Comparison of ENCODE assay signal across 31 cellular contexts in the genomic region with DNA sequence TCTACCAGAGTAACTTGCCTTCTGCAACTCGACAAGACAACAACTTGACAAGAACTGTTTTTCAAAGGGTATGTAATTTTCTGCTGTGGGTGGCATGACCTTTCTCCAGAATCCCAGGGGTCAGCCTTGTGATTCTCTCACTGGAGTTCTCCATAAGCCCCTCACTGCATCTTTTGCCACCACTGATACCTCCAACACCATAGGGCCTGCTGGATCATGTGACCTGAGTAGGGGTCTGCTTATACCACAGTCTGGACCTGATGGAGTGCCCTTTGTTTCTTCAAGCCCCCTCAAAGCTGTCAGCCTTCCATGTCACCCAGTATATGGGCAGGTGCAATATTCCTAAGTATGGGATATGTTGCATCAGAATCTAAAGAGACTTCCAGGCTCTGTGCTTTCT.
"Had no signal": no experiment of that assay in that cellular context is flagged by ENCODE, and none has a peak within 500 bp of the region (broad histone marks: within the 10 kb centered on the region; RNA-seq: fewer than 3 reads in every experiment).

No MANE protein-coding gene starts in this region.

- H3K27ac ChIP-seq: body of pancreas, epithelial cell of prostate, left lung, lower lobe of right lung, right atrium auricular region, testis, transverse colon, WERI-Rb-1 had no signal

- H3K27me3 Mint-ChIP-seq: activated naive CD4-positive, alpha-beta T cell treated with anti-CD3 and anti-CD28 coated beads, Interleukin-2, amount 50 U/mL, for 24 hours; activated T-cell treated with anti-CD3 and anti-CD28 coated beads, Interleukin-2, amount 50 U/mL, for 24 hours; natural killer cell treated with Interleukin-12 subunit alpha and Interleukin-12 subunit beta and Interleukin-15 and Interleukin-18, amount 100 ng/mL, for 72 hours had no signal

- DNase-seq: activated CD4-positive, alpha-beta T cell treated with anti-CD3 and anti-CD28 coated beads, Interleukin-2, amount 50 U/mL, for 1 hour; activated CD8-positive, alpha-beta memory T cell treated with anti-CD3 and anti-CD28 coated beads for 24 hours; activated CD8-positive, alpha-beta memory T cell treated with anti-CD3 and anti-CD28 coated beads, Interleukin-2, amount 50 U/mL, for 48 hours; activated T-cell treated with anti-CD3 and anti-CD28 coated beads, Interleukin-2, amount 50 U/mL, for 24 hours; aorta; body of pancreas; dermis blood vessel endothelial cell; effector CD4-positive, alpha-beta T cell; left lung; lower lobe of right lung; mesenchymal stem cell; stimulated activated CD4-positive, alpha-beta T cell treated with anti-CD3 and anti-CD28 coated beads, Interleukin-1b, Interleukin-23, amount 100 ng/mL, for 48 hours; stimulated activated CD4-positive, alpha-beta T cell treated with anti-CD3 and anti-CD28 coated beads, Interleukin-4, amount 100 ng/mL, for 4 hours; stimulated activated CD8-positive, alpha-beta memory T cell treated with anti-CD3 and anti-CD28 coated beads, Interleukin-4, amount 100 ng/mL, for 48 hours; stimulated activated naive CD4-positive, alpha-beta T cell treated with Interleukin-2 at 50 U/mL for 16 hours; T-helper 1 cell; T-helper 9 cell; testis; transverse colon; WERI-Rb-1 had no signal

- H3K9me3 ChIP-seq: body of pancreas, left lung, lower lobe of right lung, right atrium auricular region, testis, transverse colon had no signal

- H3K4me3 Mint-ChIP-seq: activated naive CD4-positive, alpha-beta T cell treated with anti-CD3 and anti-CD28 coated beads, Interleukin-2, amount 50 U/mL, for 24 hours; activated T-cell treated with anti-CD3 and anti-CD28 coated beads, Interleukin-2, amount 50 U/mL, for 24 hours had no signal

- H3K36me3 Mint-ChIP-seq: activated naive CD4-positive, alpha-beta T cell treated with anti-CD3 and anti-CD28 coated beads, Interleukin-2, amount 50 U/mL, for 24 hours; natural killer cell treated with Interleukin-12 subunit alpha and Interleukin-12 subunit beta and Interleukin-15 and Interleukin-18, amount 100 ng/mL, for 72 hours had no signal

- H3K4me3 ChIP-seq: body of pancreas, left lung, lower lobe of right lung, right atrium auricular region, smooth muscle cell, testis, transverse colon had no signal

- FAIRE-seq: colon, endometrium, frontal cortex, islet of Langerhans, TTC549 had no signal

- H3K9me3 Mint-ChIP-seq: activated naive CD4-positive, alpha-beta T cell treated with anti-CD3 and anti-CD28 coated beads, Interleukin-2, amount 50 U/mL, for 24 hours; activated T-cell treated with anti-CD3 and anti-CD28 coated beads, Interleukin-2, amount 50 U/mL, for 24 hours; natural killer cell treated with Interleukin-12 subunit alpha and Interleukin-12 subunit beta and Interleukin-15 and Interleukin-18, amount 100 ng/mL, for 72 hours had no signal

- H3K4me1 ChIP-seq: right atrium auricular region had no signal

- H3K27me3 ChIP-seq: body of pancreas, left lung, right atrium auricular region, testis, transverse colon had no signal

- H3K36me3 ChIP-seq: left lung, lower lobe of right lung, right atrium auricular region, transverse colon, WERI-Rb-1 had no signal

- H3K4me2 ChIP-seq: smooth muscle cell had no signal

- ATAC-seq: activated CD4-positive, CD25-positive, alpha-beta regulatory T cell treated with anti-CD3 and anti-CD28 coated beads, Interleukin-2, amount 50 U/mL, for 24 hours; body of pancreas; left lung; lower lobe of right lung; natural killer cell treated with Interleukin-12 subunit alpha and Interleukin-12 subunit beta and Interleukin-15 and Interleukin-18, amount 100 ng/mL, for 72 hours had no signal
